Comparison of ENCODE assay signal across 8 cellular contexts in the genomic region with DNA sequence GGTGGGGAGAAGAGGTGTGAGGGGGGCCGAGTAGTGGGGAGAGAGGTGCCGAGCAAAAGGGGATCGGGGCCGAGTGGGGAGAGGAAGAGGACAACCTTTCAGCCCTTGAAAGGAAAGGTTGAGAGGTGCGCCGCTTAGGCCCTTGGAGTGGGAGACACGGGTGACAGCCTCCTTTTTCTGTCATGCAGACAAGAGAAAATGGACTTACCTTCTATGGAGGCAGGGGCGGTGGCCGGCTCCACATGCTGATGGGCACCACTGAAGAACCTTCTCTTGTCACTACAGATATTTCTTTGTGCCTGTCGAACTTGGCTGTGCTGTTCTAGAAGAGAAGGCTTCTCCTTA. TPM values are rescaled to one million over a fixed set of nuclear protein-coding genes. Genes with fewer than 3 reads are reported as not detected.
DNase-seq lines count a peak whose midpoint lies in the region; ATAC-seq and TF ChIP-seq lines count a peak whose summit lies in the region.

No MANE protein-coding gene starts in this region.

- peaks cover 71% of the 10 kb centered on the region for H3K79me2 ChIP-seq in DOHH2 (ENCODE audit: control insufficient read depth, low read length)

- H3K9me3 Mint-ChIP-seq in activated T-helper 17 cell treated with anti-CD3 and anti-CD28 coated beads, Interleukin-2, amount 50 U/mL, for 72 hours: no peaks in the 10 kb centered on the region

- H3F3A ChIP-seq in DOHH2 (ENCODE audit: control insufficient read depth, insufficient read depth): no peaks in the 10 kb centered on the region

- H3K9me3 ChIP-seq in DOHH2 (ENCODE audit: control insufficient read depth, insufficient read depth, low read length) (no peaks in the 10 kb centered on the region), psoas muscle (no peaks in the 10 kb centered on the region)

- H4K20me1 ChIP-seq in DOHH2 (ENCODE audit: control insufficient read depth, insufficient read depth, low read depth, low read length): no peaks in the 10 kb centered on the region

- H3K27ac Mint-ChIP-seq in activated T-helper 17 cell treated with anti-CD3 and anti-CD28 coated beads, Interleukin-2, amount 50 U/mL, for 72 hours: peak overlapping the region; percentile 98

- H3K27ac ChIP-seq in DOHH2 (ENCODE audit: low read depth, low read length) (peak overlapping the region; percentile 87), psoas muscle (peak overlapping the region; percentile 97)

- intact Hi-C loops in head of caudate nucleus (cut with DNase I): loop anchor here (5.0 to 10.0 kb wide), 2 partner anchors 102 to 121 kb away; partner anchors contain the start of genes PTPN23 and SETD2
- intact Hi-C loops in psoas muscle (cut with DNase I): loop anchor here (2.0 to 5.0 kb wide), 3 partner anchors 39 to 116 kb away; no protein-coding TSS in a partner anchor

- H3K9me2 ChIP-seq in DOHH2 (replicated peaks; ENCODE audit: control insufficient read depth, low read length): no peaks in the 10 kb centered on the region

- no peaks in the 10 kb centered on the region for H3K27me3 ChIP-seq in DOHH2 (ENCODE audit: control insufficient read depth, low read length)
- no peaks in the 10 kb centered on the region for H3K27me3 ChIP-seq in psoas muscle (ENCODE audit: insufficient read depth in 3 of 3, low read length in 2 of 3)

- peak in 28 of 42 donors; percentile 10 to 60 (median 30) for DNase-seq in head of caudate nucleus
- peak in 1 of 2 donors; percentile 54 for DNase-seq in psoas muscle
- no peak for DNase-seq in SW 1271 (lab: John Stamatoyannopoulos, UW)

- peak overlapping the region; percentile 86 for H3K4me2 ChIP-seq in DOHH2 (ENCODE audit: low read length)

- peaks cover 45% of the 10 kb centered on the region for H3K4me1 ChIP-seq in DOHH2 (ENCODE audit: control insufficient read depth, low read length)
- peaks cover 34% of the 10 kb centered on the region for H3K4me1 ChIP-seq in psoas muscle

- 0 to 1% (median 0%) methylated on average over 10 of the region's 10 CpGs for WGBS in psoas muscle, 3 donors

- H3K27me3 Mint-ChIP-seq in activated T-helper 17 cell treated with anti-CD3 and anti-CD28 coated beads, Interleukin-2, amount 50 U/mL, for 72 hours: no peaks in the 10 kb centered on the region

- no peak for TF ChIP-seq CTCF in DOHH2 (IDR thresholded peaks at IDR 0.05; ENCODE audit: low read depth, low read length, poor library complexity, severe bottlenecking)
- TF ChIP-seq CTCF in psoas muscle (IDR thresholded peaks at IDR 0.05): no peak

- H3K4me3 ChIP-seq in DOHH2 (ENCODE audit: low read length): peak overlapping the region; percentile 100
- H3K4me3 ChIP-seq in psoas muscle: peak overlapping the region; percentile 97

- H3K36me3 Mint-ChIP-seq in activated T-helper 17 cell treated with anti-CD3 and anti-CD28 coated beads, Interleukin-2, amount 50 U/mL, for 72 hours (ENCODE audit: low read depth): peaks cover 50% of the 10 kb centered on the region

- H3K4me3 Mint-ChIP-seq in activated T-helper 17 cell treated with anti-CD3 and anti-CD28 coated beads, Interleukin-2, amount 50 U/mL, for 72 hours: peak overlapping the region; percentile 97

- H3K36me3 ChIP-seq in DOHH2 (ENCODE audit: control insufficient read depth, low read length) (peaks cover 35% of the 10 kb centered on the region), psoas muscle (ENCODE audit: insufficient read depth in 1 of 2, low read depth in 1 of 2) (peaks cover 4 to 15% of the 10 kb centered on the region in 2 donors)

- ATAC-seq in HG03521 (IDR thresholded peaks at IDR 0.05; ENCODE audit: unreplicated experiment) (peak; percentile 4), psoas muscle (peak in 2 of 4 donors; percentile 14 to 33), HG03460 (IDR thresholded peaks at IDR 0.05; ENCODE audit: unreplicated experiment) (no peak), GM18517 (IDR thresholded peaks at IDR 0.05; ENCODE audit: unreplicated experiment) (no peak)
- peak; percentile 4 for ATAC-seq in activated T-helper 17 cell treated with anti-CD3 and anti-CD28 coated beads, Interleukin-2, amount 50 U/mL, for 72 hours (replicated peaks)

- peaks cover 13% of the 10 kb centered on the region for H3K4me1 Mint-ChIP-seq in activated T-helper 17 cell treated with anti-CD3 and anti-CD28 coated beads, Interleukin-2, amount 50 U/mL, for 72 hours

RNA-seq across cellular contexts. Expression of gene KLHL18, which starts 0.4 kb away (rescaled TPM):
- 10 to 100 TPM; 19.1 to 54.8 TPM for total RNA-seq in activated T-helper 17 cell treated with anti-CD3 and anti-CD28 coated beads, Interleukin-2, amount 50 U/mL, for 72 hours
- total RNA-seq in psoas muscle: 10 to 100 TPM; 44.2 to 68.7 (median 53.8) TPM
- 100 to 1,000 TPM; 129 to 170 (median 162) TPM for polyA plus RNA-seq in psoas muscle

RNA-seq across cellular contexts. Expression of gene KIF9, which starts 0.6 kb away (rescaled TPM):
- total RNA-seq in activated T-helper 17 cell treated with anti-CD3 and anti-CD28 coated beads, Interleukin-2, amount 50 U/mL, for 72 hours: 1 to 10 TPM; 3.0 to 5.6 TPM
- total RNA-seq in psoas muscle: 1 to 10 TPM; 3.5 to 5.9 (median 4.4) TPM
- 10 to 100 TPM in 2 of 3 donors, 1 to 10 TPM in 1; 7.7 to 15.5 (median 11.7) TPM for polyA plus RNA-seq in psoas muscle

Comparison
In these comparisons a context has a peak if more than half of its experiments do, and no peak if none do; other contexts are left out.
1. ATAC-seq: peak in HG03521 (single experiment) and activated T-helper 17 cell treated with anti-CD3 and anti-CD28 coated beads, Interleukin-2, amount 50 U/mL, for 72 hours (single experiment); none in HG03460 (single experiment) and GM18517 (single experiment).
2. DNase-seq: peak in head of caudate nucleus (28 of 42); none in SW 1271 (0 of 2).